8 cellular contexts compared by ENCODE assay signal in the genomic region with DNA sequence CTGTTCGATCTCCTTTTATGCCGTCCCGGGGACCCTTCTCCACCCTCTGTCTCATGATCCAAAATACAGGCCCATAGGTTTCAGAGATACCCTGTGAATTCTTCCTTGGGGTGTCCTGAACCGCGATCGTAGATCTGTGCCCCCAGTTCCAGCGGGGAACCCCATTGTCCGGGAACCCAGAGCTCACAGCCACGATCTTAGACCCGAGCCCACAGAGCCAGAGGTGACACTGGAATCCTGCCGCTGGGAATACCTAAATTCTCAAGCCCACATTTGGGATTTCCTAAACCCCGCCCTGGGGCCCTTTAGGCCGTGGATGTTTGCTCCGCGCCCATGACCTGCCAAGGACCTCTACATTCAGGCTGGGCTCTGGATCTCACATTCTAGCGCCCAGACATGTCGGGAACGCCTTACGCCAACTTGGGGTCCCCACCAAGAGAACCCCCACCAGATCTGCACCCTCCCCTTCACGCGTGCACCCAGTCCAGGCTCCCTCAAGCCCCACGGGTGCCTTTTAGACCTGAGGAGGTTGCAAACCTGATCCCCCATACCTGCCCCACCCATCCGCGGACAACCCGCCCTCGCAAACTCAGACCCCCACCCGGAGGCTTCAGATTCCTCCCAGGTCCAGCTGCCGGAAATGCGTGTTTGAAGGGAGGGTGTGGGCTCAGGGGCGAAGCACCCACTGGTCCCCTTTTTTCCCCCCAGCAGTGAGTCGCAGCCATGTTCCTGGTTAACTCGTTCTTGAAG. TPM values are rescaled to one million over a fixed set of nuclear protein-coding genes. Genes with fewer than 3 reads are reported as not detected.
DNase-seq lines count a peak whose midpoint lies in the region; ATAC-seq, FAIRE-seq and TF ChIP-seq lines count a peak whose summit lies in the region.

No MANE protein-coding gene starts in this region.

- H3K9ac ChIP-seq in NT2/D1 (ENCODE audit: insufficient read length, low read depth), result peak overlapping the region; percentile 96
- H3K9ac ChIP-seq in neural progenitor cell, result peak overlapping the region; percentile 74

- H3K27ac ChIP-seq in neural progenitor cell (peak overlapping the region; percentile 63), uterus (peak overlapping the region; percentile 95 to 97)

- peaks cover 15% of the 10 kb centered on the region for H4K20me1 ChIP-seq in neural progenitor cell (ENCODE audit: low read depth)

- peaks cover 4% of the 10 kb centered on the region for H3K4me1 ChIP-seq in NT2/D1 (ENCODE audit: insufficient read depth, insufficient read length)
- peaks cover 7% of the 10 kb centered on the region for H3K4me1 ChIP-seq in neural progenitor cell
- peaks cover 0 to 10% of the 10 kb centered on the region in 2 donors for H3K4me1 ChIP-seq in uterus

- peak; percentile 63 for DNase-seq in NK-92 treated with Interleukin-12 subunit alpha and Interleukin-12 subunit beta, amount 100 ng/mL, for 24 hours (lab: John Stamatoyannopoulos, UW)
- DNase-seq in NK-92 (lab: John Stamatoyannopoulos, UW; ENCODE audit: unreplicated experiment) (no peak), NT2/D1 (ENCODE audit: low read depth, low spot score) (no peak), frontal cortex (ENCODE audit: low spot score in 2 of 2) (peak; percentile 55 to 67), neural progenitor cell (ENCODE audit: low spot score) (peak; percentile 73), uterus (peak; percentile 48 to 60)
- DNase-seq in activated effector memory CD4-positive, alpha-beta T cell treated with Interleukin-2 at 50 U/mL for 16 hours, result peak; percentile 40

- no peaks in the 10 kb centered on the region for H3K9me3 ChIP-seq in NT2/D1 (ENCODE audit: insufficient read depth, low read length)
- H3K9me3 ChIP-seq in neural progenitor cell (ENCODE audit: low read depth), result no peaks in the 10 kb centered on the region
- no peaks in the 10 kb centered on the region for H3K9me3 ChIP-seq in uterus

- peak overlapping the region; percentile 97 for H3K4me3 Mint-ChIP-seq in neural progenitor cell

- H3F3A ChIP-seq in neural progenitor cell (ENCODE audit: low read depth), result peaks cover 13% of the 10 kb centered on the region

- ATAC-seq in HG03520 (IDR thresholded peaks at IDR 0.05; ENCODE audit: unreplicated experiment), result peak; percentile 1

- TF ChIP-seq CTCF in neural progenitor cell (IDR thresholded peaks at IDR 0.05) (no peak), uterus (IDR thresholded peaks at IDR 0.05) (no peak)

- H3K4me1 Mint-ChIP-seq in neural progenitor cell, result peaks cover 13% of the 10 kb centered on the region

- peaks cover 20% of the 10 kb centered on the region for H3K79me2 ChIP-seq in neural progenitor cell (ENCODE audit: low read depth)

- peak overlapping the region; percentile 83 for H3K4me2 ChIP-seq in neural progenitor cell

- H3K36me3 Mint-ChIP-seq in neural progenitor cell, result peaks cover 21% of the 10 kb centered on the region

- H3K36me3 ChIP-seq in NT2/D1 (ENCODE audit: insufficient read depth, insufficient read length, low read length) (peaks cover 34% of the 10 kb centered on the region), neural progenitor cell (no peaks in the 10 kb centered on the region), uterus (no peaks in the 10 kb centered on the region)

- intact Hi-C loops in uterus (cut with DNase I; ENCODE audit: low total_unique reads), result no loop called here

- no peaks in the 10 kb centered on the region for H3K9me3 Mint-ChIP-seq in neural progenitor cell

- peak overlapping the region; percentile 59 for H3K27ac Mint-ChIP-seq in neural progenitor cell

- peaks cover 11% of the 10 kb centered on the region for H3K27me3 Mint-ChIP-seq in neural progenitor cell (ENCODE audit: insufficient read depth, low read depth)

- H3K27me3 ChIP-seq in NT2/D1 (ENCODE audit: insufficient read depth, insufficient read length) (no peaks in the 10 kb centered on the region), neural progenitor cell (no peaks in the 10 kb centered on the region), uterus (no peaks in the 10 kb centered on the region)

- H3K4me3 ChIP-seq in NT2/D1 (ENCODE audit: insufficient read length, low read depth) (peak overlapping the region; percentile 77), neural progenitor cell (peak overlapping the region; percentile 91), uterus (peak overlapping the region; percentile 80 to 92)

- H2AFZ ChIP-seq in neural progenitor cell (replicated peaks), result peak overlapping the region; percentile 15

- no peak for FAIRE-seq in frontal cortex (lab: Jason Lieb, UNC)

- TF ChIP-seq POLR2A in uterus (IDR thresholded peaks at IDR 0.05), result no peak

RNA-seq across cellular contexts. Expression of a gene that starts 0.6 kb away (rescaled TPM):
- total RNA-seq in frontal cortex, result 98.6 TPM
- 146 and 258 TPM in 2 replicates for total RNA-seq in neural progenitor cell (ENCODE audit: low replicate concordance)
- total RNA-seq in uterus, result 100 to 1,000 TPM; 134 to 511 (median 179) TPM

RNA-seq across cellular contexts. Expression of a gene that starts 11.8 kb away (rescaled TPM):
- 1.6 TPM for total RNA-seq in frontal cortex
- not detected in 2 replicates for total RNA-seq in neural progenitor cell (ENCODE audit: low replicate concordance)
- total RNA-seq in uterus, result 100 to 1,000 TPM in 2 of 4 donors, 10 to 100 TPM in 1, 1 to 10 TPM in 1; 4.7 to 235 (median 65.2) TPM

RNA-seq across cellular contexts. Expression of a gene that starts 25.2 kb away (rescaled TPM):
- total RNA-seq in frontal cortex (496 TPM), neural progenitor cell (ENCODE audit: low replicate concordance) (166 and 250 TPM in 2 replicates), uterus (100 to 1,000 TPM; 118 to 196 (median 154) TPM)

RNA-seq across cellular contexts. Expression of a gene that starts 25.8 kb away (rescaled TPM):
- total RNA-seq in frontal cortex, result 71.3 TPM
- total RNA-seq in neural progenitor cell (ENCODE audit: low replicate concordance), result 44.0 and 67.1 TPM in 2 replicates
- 10 to 100 TPM in 3 of 4 donors, 1 to 10 TPM in 1; 8.2 to 69.8 (median 25.2) TPM for total RNA-seq in uterus

RNA-seq across cellular contexts. Expression of a gene that starts 29.5 kb away (rescaled TPM):
- not detected for total RNA-seq in frontal cortex
- total RNA-seq in neural progenitor cell (ENCODE audit: low replicate concordance), result not detected in 2 replicates
- not detected for total RNA-seq in uterus

Comparison
In these comparisons a context has a peak if more than half of its experiments do, and no peak if none do; other contexts are left out.
1. DNase-seq: peak in NK-92 treated with Interleukin-12 subunit alpha and Interleukin-12 subunit beta, amount 100 ng/mL, for 24 hours (single experiment), activated effector memory CD4-positive, alpha-beta T cell treated with Interleukin-2 at 50 U/mL for 16 hours (single experiment), frontal cortex (2 of 2), neural progenitor cell (single experiment) and uterus (2 of 2); none in NK-92 (single experiment) and NT2/D1 (single experiment).
2. Peak in every context shown above with its lines, with median percentiles within 50 percentile points of each other: H3K4me3 ChIP-seq.